Comparison of ENCODE assay signal across 8 cellular contexts in the genomic region with DNA sequence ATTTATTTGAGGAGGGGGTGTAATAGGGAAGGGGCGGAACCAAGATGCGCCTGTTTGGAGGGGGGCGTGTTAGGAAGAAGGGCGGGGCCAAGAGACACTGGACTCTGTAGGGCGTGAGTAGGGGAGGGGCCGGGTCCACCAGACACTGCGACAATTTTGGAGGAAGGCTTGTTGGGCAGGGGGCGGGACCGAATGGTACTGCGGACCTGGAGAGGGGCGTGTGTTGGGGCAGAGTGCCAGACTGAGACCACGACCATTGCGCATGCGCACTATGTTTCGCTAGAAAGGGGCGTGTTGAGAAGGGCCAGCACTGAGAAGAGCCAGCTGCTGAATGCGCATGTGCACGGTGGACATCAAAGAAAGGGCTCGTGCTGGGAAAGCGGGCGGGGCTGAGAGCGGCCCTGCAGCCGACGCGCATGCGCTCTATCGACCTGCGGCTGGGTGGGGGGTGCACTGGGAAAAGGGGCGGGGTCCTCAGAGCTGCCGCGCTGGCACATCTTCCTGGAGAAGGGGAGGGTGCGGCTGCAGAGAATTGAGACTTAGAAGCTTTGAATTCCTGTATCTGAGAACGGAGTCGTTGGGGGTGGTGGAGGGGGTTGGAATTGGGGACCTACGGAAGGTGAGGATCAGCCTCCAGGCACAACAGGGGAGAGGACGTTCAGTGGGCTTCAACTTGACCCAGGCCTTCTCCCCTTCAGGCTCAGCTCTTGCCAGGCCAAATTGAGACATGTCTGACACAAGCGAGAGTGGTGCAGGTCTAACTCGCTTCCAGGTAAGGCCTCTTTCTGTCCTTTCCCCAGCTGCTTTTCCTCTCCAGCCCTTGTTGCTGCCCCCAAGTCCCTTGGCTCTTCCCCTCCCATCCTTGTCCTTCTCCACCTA. TPM values are rescaled to one million over a fixed set of nuclear protein-coding genes. Genes with fewer than 3 reads are reported as not detected.
DNase-seq lines count a peak whose midpoint lies in the region; ATAC-seq, FAIRE-seq and TF ChIP-seq lines count a peak whose summit lies in the region.

No MANE protein-coding gene starts in this region.

- peak overlapping the region; percentile 71 to 88 (median 84) for H3K4me2 ChIP-seq in BLaER1 treated with 17β-estradiol and CSF1 and Interleukin-3, amounts not matched to agents 10 nM and 100 nM
- H3K4me2 ChIP-seq in HepG2 (ENCODE audit: low read depth, low read length): peak overlapping the region; percentile 79

- peak overlapping the region; percentile 63 to 83 (median 77) for H3K9ac ChIP-seq in BLaER1 treated with 17β-estradiol and CSF1 and Interleukin-3, amounts not matched to agents 10 nM and 100 nM
- H3K9ac ChIP-seq in HepG2 (ENCODE audit: insufficient read depth, low read depth, low read length): peak overlapping the region; percentile 86

- H3K9me3 ChIP-seq in BLaER1 treated with 17β-estradiol and CSF1 and Interleukin-3, amounts not matched to agents 10 nM and 100 nM (replicated peaks in 1 of 11): no peaks in the 10 kb centered on the region
- no peaks in the 10 kb centered on the region for H3K9me3 ChIP-seq in HepG2 (ENCODE audit: low read length)

- peaks cover 0 to 26% (median 0%) of the 10 kb centered on the region in 11 experiments; a peak in 4 of 22 replicates for H4K20me1 ChIP-seq in BLaER1 treated with 17β-estradiol and CSF1 and Interleukin-3, amounts not matched to agents 10 nM and 100 nM
- no peaks in the 10 kb centered on the region for H4K20me1 ChIP-seq in HepG2 (ENCODE audit: insufficient read depth, low read length)

- peak overlapping the region; percentile 62 to 78 (median 72) for H3K4me3 ChIP-seq in BLaER1 treated with 17β-estradiol and CSF1 and Interleukin-3, amounts not matched to agents 10 nM and 100 nM
- H3K4me3 ChIP-seq in HepG2 (replicated peaks in 1 of 3; ENCODE audit: insufficient read depth in 1 of 3, low read depth in 2 of 3, low read length in 3 of 3): peak overlapping the region; percentile 71 to 85 (median 73)

- intact Hi-C loops in HepG2 (cut with micrococcal nuclease; ENCODE audit: unreplicated experiment): no loop called here

- POLR2A ChIA-PET in HepG2 (lab: Yijun Ruan, JAX): interaction anchor here (1.0 to 2.0 kb wide), 3 partner anchors 11 to 191 kb away, joined by 3 to 13 read pairs (median 4); a partner anchor contains a TSS

- no peak for TF ChIP-seq RAD21 in HepG2 (CRISPR knock-in tag; IDR thresholded peaks at IDR 0.05)

- TF ChIP-seq EP300 in HepG2 (IDR thresholded peaks at IDR 0.05; ENCODE audit: low read depth in 2 of 2, low read length in 2 of 2) (no peak), HepG2 (CRISPR knock-in tag; IDR thresholded peaks at IDR 0.05; ENCODE audit: borderline replicate concordance) (no peak)

- CTCF ChIA-PET in HepG2 (lab: Yijun Ruan, JAX; ENCODE audit: low intra/inter-chr PET ratio, low total read pairs): no interaction called here

- in situ Hi-C loops in HepG2 (cut with HindIII; ENCODE audit: extremely low pct_ligation_motif_present, low pct_unique_long_range_greater_than_20kb): no loop called here

- WGBS in HepG2 (ENCODE audit: low lambda C conversion rate): 2% methylated on average over 20 of the region's 38 CpGs

- H3K27ac ChIP-seq in BLaER1 treated with 17β-estradiol and CSF1 and Interleukin-3, amounts not matched to agents 10 nM and 100 nM: peak overlapping the region; percentile 47 to 83 (median 73); a peak in 20 of 22 replicates
- H3K27ac ChIP-seq in HepG2 (ENCODE audit: extremely low read length, insufficient read depth, low read length): peak overlapping the region; percentile 72

- TF ChIP-seq POLR2A in HepG2 (IDR thresholded peaks at IDR 0.05; ENCODE audit: insufficient read depth in 1 of 2, low read depth in 2 of 2, low read length in 2 of 2): peak; percentile 42 to 57; a peak in 3 of 4 replicates

- no peak overlapping the region for H2AFZ ChIP-seq in HepG2 (ENCODE audit: low read length)

- H3K27me3 ChIP-seq in BLaER1 treated with 17β-estradiol and CSF1 and Interleukin-3, amounts not matched to agents 10 nM and 100 nM: peaks cover 67 to 90% (median 81%) of the 10 kb centered on the region in 11 experiments
- no peaks in the 10 kb centered on the region; a peak in 1 of 5 replicates for H3K27me3 ChIP-seq in HepG2 (ENCODE audit: control insufficient read depth in 1 of 2, insufficient read depth in 2 of 2, low read length in 2 of 2)

- H3K4me1 ChIP-seq in BLaER1 treated with 17β-estradiol and CSF1 and Interleukin-3, amounts not matched to agents 10 nM and 100 nM: peaks cover 7 to 24% (median 17%) of the 10 kb centered on the region in 10 experiments; a peak in 19 of 20 replicates
- H3K4me1 ChIP-seq in HepG2 (ENCODE audit: insufficient read depth, low read length): peaks cover 20% of the 10 kb centered on the region

- ATAC-seq in GM19397 (IDR thresholded peaks at IDR 0.05; ENCODE audit: unreplicated experiment) (peak; percentile 88), HG03565 (IDR thresholded peaks at IDR 0.05; ENCODE audit: unreplicated experiment) (peak; percentile 87), HepG2 (peak; percentile 74)

- H3K79me2 ChIP-seq in HepG2 (ENCODE audit: insufficient read depth, low read length): peaks cover 24% of the 10 kb centered on the region

- H3K36me3 ChIP-seq in BLaER1 treated with 17β-estradiol and CSF1 and Interleukin-3, amounts not matched to agents 10 nM and 100 nM: peaks cover 2 to 34% (median 15%) of the 10 kb centered on the region in 11 experiments; a peak in 16 of 22 replicates
- H3K36me3 ChIP-seq in HepG2 (replicated peaks in 1 of 2; ENCODE audit: control insufficient read depth in 1 of 2, insufficient read depth in 2 of 2, low read length in 2 of 2): peaks cover 3 to 26% of the 10 kb centered on the region in 2 experiments; a peak in 4 of 5 replicates

- peak; percentile 95 for FAIRE-seq in HepG2 (lab: Jason Lieb, UNC)

- DNase-seq in NCI-H748 treated with DMSO at 0.1 percent for 48 hours (lab: John Stamatoyannopoulos, UW) (peak; percentile 95), dermis microvascular lymphatic vessel endothelial cell (ENCODE audit: low read depth in 2 of 2) (peak; percentile 94 to 96), HepG2 (ENCODE audit: low spot score) (peak; percentile 92)
- peak; percentile 86 to 91 for DNase-seq in activated CD4-positive, alpha-beta T cell treated with anti-CD3 and anti-CD28 coated beads, Interleukin-2, amount 50 U/mL, for 48 hours
- DNase-seq in stimulated activated CD4-positive, alpha-beta T cell treated with anti-CD3 and anti-CD28 coated beads, Interleukin-2, amount 100 ng/mL, for 48 hours: peak; percentile 77 to 81

- BruUV-seq in HepG2 (replicated peaks; lab: Mats Ljungman, UMichigan): TSS peak; percentile 82

- TF ChIP-seq CTCF in HepG2 (CRISPR knock-in tag; IDR thresholded peaks at IDR 0.05): no peak

RNA-seq across cellular contexts. Expression of a gene that starts 1.3 kb away (rescaled TPM):
- total RNA-seq in dermis microvascular lymphatic vessel endothelial cell (144 and 263 TPM in 2 replicates), HepG2 (2016; rRNA removed; fragmentation: Illumina TruSeq; extraction: Trizol) (144 and 153 TPM in 2 replicates)
- 11.4 and 13.5 TPM in 2 replicates for total RNA-seq in HepG2 (2016; cell fraction: cytosol; rRNA removed; fragmentation: Illumina TruSeq; extraction: Trizol; ENCODE audit: low read depth)
- 140 and 162 TPM in 2 replicates for total RNA-seq in HepG2 (2016; cell fraction: insoluble cytoplasmic fraction; rRNA removed; fragmentation: Illumina TruSeq; extraction: Trizol)
- 20.7 and 21.0 TPM in 2 replicates for total RNA-seq in HepG2 (2016; cell fraction: membrane; rRNA removed; fragmentation: Illumina TruSeq; extraction: Trizol)
- 133 and 156 TPM in 2 replicates for total RNA-seq in HepG2 (2016; cell fraction: nucleus; rRNA removed; fragmentation: Illumina TruSeq; extraction: Trizol)
- 142 and 144 TPM in 2 replicates for polyA plus RNA-seq in HepG2 (2011; rRNA removed)
- polyA plus RNA-seq in HepG2 (2011; cell fraction: cytosol; rRNA removed): 120 and 133 TPM in 2 replicates
- polyA plus RNA-seq in HepG2 (2011; cell fraction: nucleus; rRNA removed): 318 and 419 TPM in 2 replicates
- 109 and 144 TPM in 2 replicates for polyA plus RNA-seq in HepG2 (2012)
- polyA plus RNA-seq in HepG2 (2016; cell fraction: cytosol; fragmentation: Illumina TruSeq; extraction: Trizol; ENCODE audit: low read depth): 12.9 and 13.3 TPM in 2 replicates
- 130 and 144 TPM in 2 replicates for polyA plus RNA-seq in HepG2 (2016; cell fraction: insoluble cytoplasmic fraction; fragmentation: Illumina TruSeq; extraction: Trizol; ENCODE audit: low read depth)
- 15.2 and 17.4 TPM in 2 replicates for polyA plus RNA-seq in HepG2 (2016; cell fraction: membrane; fragmentation: Illumina TruSeq; extraction: Trizol; ENCODE audit: low read depth)
- polyA plus RNA-seq in HepG2 (2016; cell fraction: nucleus; fragmentation: Illumina TruSeq; extraction: Trizol; ENCODE audit: insufficient read depth, low read depth): 241 and 244 TPM in 2 replicates
- 48.9 and 65.5 TPM in 2 replicates for polyA minus RNA-seq in HepG2 (2011; rRNA and poly(A)+ RNA removed; ENCODE audit: low replicate concordance)
- 34.1 and 38.1 TPM in 2 replicates for polyA minus RNA-seq in HepG2 (2011; cell fraction: cytosol; rRNA and poly(A)+ RNA removed)
- 64.3 and 72.0 TPM in 2 replicates for polyA minus RNA-seq in HepG2 (2011; cell fraction: nucleus; rRNA and poly(A)+ RNA removed)

RNA-seq across cellular contexts. Expression of a gene that starts 10.8 kb away (rescaled TPM):
- total RNA-seq in dermis microvascular lymphatic vessel endothelial cell: not detected in 2 replicates
- not detected in 2 replicates for total RNA-seq in HepG2 (2016; rRNA removed; fragmentation: Illumina TruSeq; extraction: Trizol)
- not detected in 2 replicates for total RNA-seq in HepG2 (2016; cell fraction: cytosol; rRNA removed; fragmentation: Illumina TruSeq; extraction: Trizol; ENCODE audit: low read depth)
- total RNA-seq in HepG2 (2016; cell fraction: insoluble cytoplasmic fraction; rRNA removed; fragmentation: Illumina TruSeq; extraction: Trizol): not detected in 2 replicates
- total RNA-seq in HepG2 (2016; cell fraction: membrane; rRNA removed; fragmentation: Illumina TruSeq; extraction: Trizol): not detected in 2 replicates
- total RNA-seq in HepG2 (2016; cell fraction: nucleus; rRNA removed; fragmentation: Illumina TruSeq; extraction: Trizol): not detected in 2 replicates
- not detected in 2 replicates for polyA plus RNA-seq in HepG2 (2011; rRNA removed)
- not detected in 2 replicates for polyA plus RNA-seq in HepG2 (2011; cell fraction: cytosol; rRNA removed)
- not detected in 2 replicates for polyA plus RNA-seq in HepG2 (2011; cell fraction: nucleus; rRNA removed)
- not detected in 2 replicates for polyA plus RNA-seq in HepG2 (2012)
- polyA plus RNA-seq in HepG2 (2016; cell fraction: cytosol; fragmentation: Illumina TruSeq; extraction: Trizol; ENCODE audit: low read depth): not detected in 2 replicates
- not detected in 2 replicates for polyA plus RNA-seq in HepG2 (2016; cell fraction: insoluble cytoplasmic fraction; fragmentation: Illumina TruSeq; extraction: Trizol; ENCODE audit: low read depth)
- not detected in 2 replicates for polyA plus RNA-seq in HepG2 (2016; cell fraction: membrane; fragmentation: Illumina TruSeq; extraction: Trizol; ENCODE audit: low read depth)
- polyA plus RNA-seq in HepG2 (2016; cell fraction: nucleus; fragmentation: Illumina TruSeq; extraction: Trizol; ENCODE audit: insufficient read depth, low read depth): not detected in 2 replicates
- polyA minus RNA-seq in HepG2 (2011; rRNA and poly(A)+ RNA removed; ENCODE audit: low replicate concordance): not detected in 2 replicates
- polyA minus RNA-seq in HepG2 (2011; cell fraction: cytosol; rRNA and poly(A)+ RNA removed): not detected in 2 replicates
- not detected in 2 replicates for polyA minus RNA-seq in HepG2 (2011; cell fraction: nucleus; rRNA and poly(A)+ RNA removed)

Comparison
In these comparisons a context has a peak if more than half of its experiments do, and no peak if none do; other contexts are left out.
1. Peak in every context shown above with its lines: DNase-seq, ATAC-seq, H3K4me3 ChIP-seq and H3K27ac ChIP-seq.